In genomic region chr2:1459727-1460126, GRCh38 we compare ENCODE assay signal across 23 cellular contexts. TPM values are rescaled to one million over a fixed set of nuclear protein-coding genes. Genes with fewer than 3 reads are reported as not detected.
DNase-seq lines count a peak whose midpoint lies in the region; ATAC-seq, FAIRE-seq and TF ChIP-seq lines count a peak whose summit lies in the region.
"Had no signal": no experiment of that assay in that cellular context is flagged by ENCODE, and none has a peak within 500 bp of the region (broad histone marks: within the 10 kb centered on the region; RNA-seq: fewer than 3 reads in every experiment).

No MANE protein-coding gene starts in this region.

- no peaks in the 10 kb centered on the region for H3K4me1 Mint-ChIP-seq in activated CD4-positive, alpha-beta T cell treated with anti-CD3 and anti-CD28 coated beads, Interleukin-2, amount 10 ng/mL, durations not matched to agents 7 days and 5 days
- peaks cover 16% of the 10 kb centered on the region for H3K4me1 Mint-ChIP-seq in glutamatergic neuron (ENCODE audit: low read depth, unreplicated experiment)

- H3K4me3 ChIP-seq in H7 (ENCODE audit: insufficient read depth, low read depth, low read length) (no peak overlapping the region), upper lobe of right lung (no peak overlapping the region)
- H3K4me3 ChIP-seq: A549, GM23248 had no signal

- H3K4me1 ChIP-seq in upper lobe of right lung: no peaks in the 10 kb centered on the region
- H3K4me1 ChIP-seq: A549, Caco-2 had no signal

- no peaks in the 10 kb centered on the region for H3K9me3 ChIP-seq in upper lobe of right lung
- H3K9me3 ChIP-seq: Caco-2 had no signal

- DNase-seq in activated CD4-positive, alpha-beta T cell treated with anti-CD3 and anti-CD28 coated beads, Interleukin-2, amount 10 ng/mL, durations not matched to agents 7 days and 5 days: no peak
- DNase-seq in activated CD4-positive, alpha-beta T cell treated with anti-CD3 and anti-CD28 coated beads for 1 hour: no peak
- DNase-seq in H7: peak; percentile 17
- DNase-seq in glutamatergic neuron: no peak
- no peak for DNase-seq in upper lobe of right lung
- no peak for DNase-seq in frontal cortex (ENCODE audit: low spot score in 2 of 2)
- no peak for DNase-seq in NCI-H446 (lab: John Stamatoyannopoulos, UW)
- DNase-seq: AML-193; Caco-2; CD4-positive, alpha-beta T cell; GM23248; HCEC 1CT; HFFc6; IMR-90 had no signal

- TF ChIP-seq CTCF in glutamatergic neuron (IDR thresholded peaks at IDR 0.05; ENCODE audit: partially characterized antibody, unreplicated experiment): no peak
- no peak for TF ChIP-seq CTCF in upper lobe of right lung (IDR thresholded peaks at IDR 0.05)

- intact Hi-C loops in upper lobe of right lung (cut with DNase I): no loop called here

- H3K27ac ChIP-seq in upper lobe of right lung: no peak overlapping the region
- H3K27ac ChIP-seq: 22Rv1, A549, C4-2B, GM23248 had no signal

- H3K36me3 ChIP-seq in H7 (replicated peaks; ENCODE audit: control insufficient read depth, insufficient read depth, low read length): no peaks in the 10 kb centered on the region
- H3K36me3 ChIP-seq in upper lobe of right lung: no peaks in the 10 kb centered on the region

- H3K4me3 Mint-ChIP-seq in activated CD4-positive, alpha-beta T cell treated with anti-CD3 and anti-CD28 coated beads, Interleukin-2, amount 10 ng/mL, durations not matched to agents 7 days and 5 days: no peak overlapping the region
- H3K4me3 Mint-ChIP-seq in glutamatergic neuron (ENCODE audit: unreplicated experiment): no peak overlapping the region
- H3K4me3 Mint-ChIP-seq: CD4-positive, alpha-beta T cell; HFFc6 had no signal

- H3K27ac Mint-ChIP-seq in activated CD4-positive, alpha-beta T cell treated with anti-CD3 and anti-CD28 coated beads, Interleukin-2, amount 10 ng/mL, durations not matched to agents 7 days and 5 days: peak overlapping the region; percentile 2
- peak overlapping the region; percentile 45 for H3K27ac Mint-ChIP-seq in glutamatergic neuron (ENCODE audit: unreplicated experiment)
- H3K27ac Mint-ChIP-seq: CD4-positive, alpha-beta T cell; HFFc6 had no signal

- ATAC-seq in upper lobe of right lung: peak; percentile 45
- ATAC-seq: A549 had no signal

- no peaks in the 10 kb centered on the region for H3K36me3 Mint-ChIP-seq in activated CD4-positive, alpha-beta T cell treated with anti-CD3 and anti-CD28 coated beads, Interleukin-2, amount 10 ng/mL, durations not matched to agents 7 days and 5 days (ENCODE audit: low read depth)
- H3K36me3 Mint-ChIP-seq in glutamatergic neuron (ENCODE audit: unreplicated experiment): no peaks in the 10 kb centered on the region

- H3K27me3 ChIP-seq in H7 (ENCODE audit: control insufficient read depth, insufficient read depth, low read length) (no peaks in the 10 kb centered on the region), upper lobe of right lung (no peaks in the 10 kb centered on the region)

- POLR2A ChIA-PET in activated CD4-positive, alpha-beta T cell treated with anti-CD3 and anti-CD28 coated beads, Interleukin-2, amount 10 ng/mL, durations not matched to agents 7 days and 5 days (lab: Charles Lee): no interaction called here

- CTCF ChIA-PET in activated CD4-positive, alpha-beta T cell treated with anti-CD3 and anti-CD28 coated beads, Interleukin-2, amount 10 ng/mL, durations not matched to agents 7 days and 5 days (lab: Charles Lee): no interaction called here

- peaks cover 5% of the 10 kb centered on the region for H3K9me3 Mint-ChIP-seq in activated CD4-positive, alpha-beta T cell treated with anti-CD3 and anti-CD28 coated beads, Interleukin-2, amount 10 ng/mL, durations not matched to agents 7 days and 5 days
- H3K9me3 Mint-ChIP-seq in glutamatergic neuron (ENCODE audit: unreplicated experiment): peaks cover 3% of the 10 kb centered on the region
- H3K9me3 Mint-ChIP-seq: CD4-positive, alpha-beta T cell had no signal

- FAIRE-seq in frontal cortex (lab: Jason Lieb, UNC): no peak
- FAIRE-seq: A549, D721Med, G401.6, GM12891, GM19239, HTR-8/SVneo had no signal

- H3K27me3 Mint-ChIP-seq in activated CD4-positive, alpha-beta T cell treated with anti-CD3 and anti-CD28 coated beads, Interleukin-2, amount 10 ng/mL, durations not matched to agents 7 days and 5 days: peaks cover 5% of the 10 kb centered on the region
- H3K27me3 Mint-ChIP-seq in glutamatergic neuron (ENCODE audit: unreplicated experiment): no peaks in the 10 kb centered on the region
- H3K27me3 Mint-ChIP-seq: CD4-positive, alpha-beta T cell had no signal

RNA-seq across cellular contexts. Expression of gene TPO, which starts 46.5 kb away (rescaled TPM):
- total RNA-seq in activated CD4-positive, alpha-beta T cell treated with anti-CD3 and anti-CD28 coated beads, Interleukin-2, amount 10 ng/mL, durations not matched to agents 7 days and 5 days: under 1 TPM in 1 of 2 experiments, not detected in 1; 0.22 TPM
- not detected in 2 replicates for total RNA-seq in H7 (2014; rRNA removed; shearing (Covaris generic))
- total RNA-seq in glutamatergic neuron (ENCODE audit: unreplicated experiment): not detected
- total RNA-seq in upper lobe of right lung: not detected
- 0.41 TPM for total RNA-seq in frontal cortex
- total RNA-seq: Caco-2, GM23248, H4, HFFc6, IMR-90 had no signal
